Comparison of ENCODE assay signal across 21 cellular contexts in the genomic region with DNA sequence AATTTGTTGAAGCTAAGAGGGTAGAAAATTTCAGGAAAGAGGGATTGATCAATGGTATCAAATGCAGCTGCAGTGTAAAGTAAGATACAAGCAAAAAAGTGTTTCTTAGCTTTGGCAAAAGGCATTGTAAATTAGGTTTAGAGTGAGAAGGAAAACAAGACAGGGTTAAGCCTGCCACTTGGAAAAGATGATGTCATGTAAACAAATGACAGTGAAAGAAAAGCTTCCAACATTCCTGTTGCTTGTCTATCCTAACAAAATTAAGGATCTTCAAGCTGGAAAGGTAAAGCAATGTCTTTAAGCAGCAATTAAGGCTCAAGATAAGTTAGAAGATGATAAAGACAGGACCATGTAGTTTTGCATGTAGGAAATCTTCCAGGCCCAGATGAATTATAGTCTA.
"Had no signal": no experiment of that assay in that cellular context is flagged by ENCODE, and none has a peak within 500 bp of the region (broad histone marks: within the 10 kb centered on the region; RNA-seq: fewer than 3 reads in every experiment).

No MANE protein-coding gene starts in this region.

- H3K4me3 ChIP-seq: gastroesophageal sphincter, hepatocyte, mucosa of descending colon, prostate gland, testis, transverse colon had no signal

- H3K9me3 Mint-ChIP-seq: central memory CD8-positive, alpha-beta T cell; natural killer cell treated with Interleukin-12 subunit alpha and Interleukin-12 subunit beta and Interleukin-15 and Interleukin-18, amount 100 ng/mL, for 72 hours had no signal

- ATAC-seq: activated CD4-positive, alpha-beta T cell treated with anti-CD3 and anti-CD28 coated beads for 36 hours; activated T-cell treated with anti-CD3 and anti-CD28 coated beads, Interleukin-2, amount 50 U/mL, for 72 hours; gastroesophageal sphincter; left colon; mucosa of descending colon; natural killer cell treated with Interleukin-12 subunit alpha and Interleukin-12 subunit beta and Interleukin-15 and Interleukin-18, amount 100 ng/mL, for 72 hours had no signal

- H3K4me3 Mint-ChIP-seq: activated CD4-positive, alpha-beta T cell treated with anti-CD3 and anti-CD28 coated beads for 36 hours; activated naive CD8-positive, alpha-beta T cell; activated T-cell treated with anti-CD3 and anti-CD28 coated beads, Interleukin-2, amount 50 U/mL, for 72 hours; central memory CD8-positive, alpha-beta T cell; natural killer cell treated with Interleukin-12 subunit alpha and Interleukin-12 subunit beta and Interleukin-15 and Interleukin-18, amount 100 ng/mL, for 72 hours had no signal

- H3K36me3 Mint-ChIP-seq: activated naive CD8-positive, alpha-beta T cell; natural killer cell treated with Interleukin-12 subunit alpha and Interleukin-12 subunit beta and Interleukin-15 and Interleukin-18, amount 100 ng/mL, for 72 hours had no signal

- H3K4me1 Mint-ChIP-seq: activated CD4-positive, alpha-beta T cell treated with anti-CD3 and anti-CD28 coated beads for 36 hours; central memory CD8-positive, alpha-beta T cell had no signal

- H3K27ac ChIP-seq: gastroesophageal sphincter, hepatocyte, prostate gland, testis, transverse colon had no signal

- H3K27me3 ChIP-seq: gastroesophageal sphincter, hepatocyte, testis, transverse colon had no signal

- DNase-seq: activated CD4-positive, alpha-beta T cell treated with anti-CD3 and anti-CD28 coated beads for 36 hours; activated CD4-positive, alpha-beta T cell treated with anti-CD3 and anti-CD28 coated beads, Interleukin-2, amount 50 U/mL, for 4 hours; activated CD4-positive, CD25-positive, alpha-beta regulatory T cell; activated naive CD4-positive, alpha-beta T cell; activated T-cell treated with anti-CD3 and anti-CD28 coated beads for 4 hours; activated T-cell treated with anti-CD3 and anti-CD28 coated beads, Interleukin-2, amount 50 U/mL, for 72 hours; dermis blood vessel endothelial cell; effector CD8-positive, alpha-beta T cell; left colon; mucosa of descending colon; stimulated activated CD4-positive, alpha-beta T cell treated with anti-CD3 and anti-CD28 coated beads, Interleukin-15, amount 100 ng/mL, for 24 hours; stimulated activated CD4-positive, alpha-beta T cell treated with anti-CD3 and anti-CD28 coated beads, Interleukin-2, amount 100 ng/mL, for 24 hours; stimulated activated naive CD4-positive, alpha-beta T cell; testis; transverse colon had no signal

- H3K27ac Mint-ChIP-seq: activated CD4-positive, alpha-beta T cell treated with anti-CD3 and anti-CD28 coated beads for 36 hours; activated naive CD8-positive, alpha-beta T cell; activated T-cell treated with anti-CD3 and anti-CD28 coated beads, Interleukin-2, amount 50 U/mL, for 72 hours; natural killer cell treated with Interleukin-12 subunit alpha and Interleukin-12 subunit beta and Interleukin-15 and Interleukin-18, amount 100 ng/mL, for 72 hours had no signal

- H3K4me1 ChIP-seq: gastroesophageal sphincter, prostate gland, testis, transverse colon had no signal

- H3K9me3 ChIP-seq: gastroesophageal sphincter, mucosa of descending colon, prostate gland, testis, transverse colon had no signal

- H3K36me3 ChIP-seq: gastroesophageal sphincter, prostate gland, transverse colon had no signal
